9 cellular contexts compared by ENCODE assay signal in the genomic region with DNA sequence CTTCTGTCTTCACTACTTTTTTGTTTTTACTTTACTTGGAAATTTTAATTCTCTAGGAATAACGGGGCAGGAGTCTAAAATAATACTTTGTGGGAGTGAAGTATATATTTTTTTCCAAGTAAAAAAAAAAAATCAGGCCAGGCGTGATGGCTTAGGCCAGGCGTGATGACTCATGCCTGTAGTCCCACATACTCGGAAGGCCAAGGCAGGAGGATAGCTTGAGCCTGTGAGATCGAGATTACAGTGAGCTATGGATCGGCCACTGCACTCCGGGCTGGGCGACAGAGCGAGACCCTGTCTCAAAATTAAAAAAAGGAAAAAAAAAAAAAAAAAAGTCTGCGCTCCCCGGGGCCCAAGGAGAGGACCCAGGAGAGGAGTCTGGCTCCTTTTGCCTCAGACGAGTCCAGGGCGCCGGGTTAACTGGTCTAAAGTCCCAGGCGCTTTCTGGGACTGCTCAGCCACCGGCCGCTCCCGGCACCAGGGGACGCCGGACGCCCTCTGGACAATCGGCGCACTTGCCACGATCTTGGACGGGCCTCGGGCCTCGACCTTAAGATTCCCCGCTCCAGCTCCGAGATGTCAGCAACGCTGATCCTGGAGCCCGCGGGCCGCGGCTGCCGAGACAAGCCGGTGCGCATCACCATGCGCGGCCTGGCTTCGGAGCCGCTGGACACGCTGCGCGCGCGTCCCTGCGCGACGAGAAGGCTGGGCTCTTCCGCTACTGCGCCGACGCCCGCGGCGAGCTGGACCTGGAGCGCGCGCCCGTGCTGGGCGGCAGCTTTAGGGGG. TPM values are rescaled to one million over a fixed set of nuclear protein-coding genes. Genes with fewer than 3 reads are reported as not detected.
A peak's percentile ranks its signal among the peaks of the same experiment; 100 is the strongest.
DNase-seq lines count a peak whose midpoint lies in the region; ATAC-seq lines count a peak whose summit lies in the region.
"Had no signal": no experiment of that assay in that cellular context is flagged by ENCODE, and none has a peak within 500 bp of the region (broad histone marks: within the 10 kb centered on the region; RNA-seq: fewer than 3 reads in every experiment).

No MANE protein-coding gene starts in this region.

- H3K27ac Mint-ChIP-seq in activated T-helper 2 cell treated with anti-CD3 and anti-CD28 coated beads, Interferon-gamma antibody, Interleukin-2, Interleukin-4, amounts not matched to agents 10 μg/mL and 5 μg/mL and 100 μg/mL, durations not matched to agents 14 hours and 24 hours and 36 hours = no peak overlapping the region

- peaks cover 13% of the 10 kb centered on the region for H3K4me1 Mint-ChIP-seq in activated T-helper 2 cell treated with anti-CD3 and anti-CD28 coated beads, Interferon-gamma antibody, Interleukin-2, Interleukin-4, amounts not matched to agents 10 μg/mL and 5 μg/mL and 100 μg/mL, durations not matched to agents 14 hours and 24 hours and 36 hours (ENCODE audit: low read depth)

- no peak overlapping the region for H3K4me3 Mint-ChIP-seq in activated T-helper 2 cell treated with anti-CD3 and anti-CD28 coated beads, Interferon-gamma antibody, Interleukin-2, Interleukin-4, amounts not matched to agents 10 μg/mL and 5 μg/mL and 100 μg/mL, durations not matched to agents 14 hours and 24 hours and 36 hours (ENCODE audit: low read depth)

- peak; percentile 46 for DNase-seq in ELR (ENCODE audit: low read depth)
- DNase-seq in activated T-helper 2 cell treated with anti-CD3 and anti-CD28 coated beads, Interferon-gamma antibody, Interleukin-2, Interleukin-4, amounts not matched to agents 10 μg/mL and 5 μg/mL and 100 μg/mL, durations not matched to agents 14 hours and 24 hours and 36 hours (ENCODE audit: low spot score) = peak; percentile 8
- peak; percentile 56 for DNase-seq in left cardiac atrium
- peak; percentile 7 for DNase-seq in renal cortical epithelial cell (ENCODE audit: low read depth)
- DNase-seq in NOMO-1 treated with dmso at 0.1 percent for 144 hours (lab: John Stamatoyannopoulos, UW; ENCODE audit: unreplicated experiment) = no peak
- no peak for DNase-seq in UCSD-AML1 (lab: John Stamatoyannopoulos, UW; ENCODE audit: unreplicated experiment)
- DNase-seq: activated CD4-positive, alpha-beta T cell treated with anti-CD3 and anti-CD28 coated beads for 48 hours had no signal

- peaks cover 50% of the 10 kb centered on the region for H3K9me3 Mint-ChIP-seq in activated T-helper 2 cell treated with anti-CD3 and anti-CD28 coated beads, Interferon-gamma antibody, Interleukin-2, Interleukin-4, amounts not matched to agents 10 μg/mL and 5 μg/mL and 100 μg/mL, durations not matched to agents 14 hours and 24 hours and 36 hours

- H3K36me3 Mint-ChIP-seq in activated T-helper 2 cell treated with anti-CD3 and anti-CD28 coated beads, Interferon-gamma antibody, Interleukin-2, Interleukin-4, amounts not matched to agents 10 μg/mL and 5 μg/mL and 100 μg/mL, durations not matched to agents 14 hours and 24 hours and 36 hours (ENCODE audit: low read depth) = peaks cover 36% of the 10 kb centered on the region

- intact Hi-C loops in activated T-helper 2 cell treated with anti-CD3 and anti-CD28 coated beads, Interferon-gamma antibody, Interleukin-2, Interleukin-4, amounts not matched to agents 10 μg/mL and 5 μg/mL and 100 μg/mL, durations not matched to agents 14 hours and 24 hours and 36 hours (cut with micrococcal nuclease) = no loop called here
- intact Hi-C loops in left cardiac atrium (cut with DNase I) = loop anchor here in 1 of 2 donors (5.0 kb wide), 1 partner anchor 66 kb away; a partner anchor contains a TSS

- ATAC-seq in left cardiac atrium (peak; percentile 45 to 75), GM18520 (IDR thresholded peaks at IDR 0.05; ENCODE audit: unreplicated experiment) (no peak), GM18909 (IDR thresholded peaks at IDR 0.05; ENCODE audit: poor library complexity, unreplicated experiment) (no peak)

- H3K27me3 Mint-ChIP-seq in activated T-helper 2 cell treated with anti-CD3 and anti-CD28 coated beads, Interferon-gamma antibody, Interleukin-2, Interleukin-4, amounts not matched to agents 10 μg/mL and 5 μg/mL and 100 μg/mL, durations not matched to agents 14 hours and 24 hours and 36 hours (ENCODE audit: low read depth) = peaks cover 12% of the 10 kb centered on the region

RNA-seq across cellular contexts. Expression of a gene that starts 2.7 kb away (rescaled TPM):
- 5.1 and 5.8 TPM in 2 replicates for total RNA-seq in activated T-helper 2 cell treated with anti-CD3 and anti-CD28 coated beads, Interferon-gamma antibody, Interleukin-2, Interleukin-4, amounts not matched to agents 10 μg/mL and 5 μg/mL and 100 μg/mL, durations not matched to agents 14 hours and 24 hours and 36 hours
- total RNA-seq in left cardiac atrium = 1 to 10 TPM; 3.8 to 4.7 TPM
- total RNA-seq in renal cortical epithelial cell = 3.3 and 8.9 TPM in 2 replicates

RNA-seq across cellular contexts. Expression of a gene that starts 42.2 kb away (rescaled TPM):
- 2.0 and 2.4 TPM in 2 replicates for total RNA-seq in activated T-helper 2 cell treated with anti-CD3 and anti-CD28 coated beads, Interferon-gamma antibody, Interleukin-2, Interleukin-4, amounts not matched to agents 10 μg/mL and 5 μg/mL and 100 μg/mL, durations not matched to agents 14 hours and 24 hours and 36 hours
- total RNA-seq in left cardiac atrium (1 to 10 TPM; 2.9 to 3.3 TPM), renal cortical epithelial cell (2.1 and 5.5 TPM in 2 replicates)

Comparison
In these comparisons a context has a peak if more than half of its experiments do, and no peak if none do; other contexts are left out.
1. DNase-seq: peak in ELR (single experiment), activated T-helper 2 cell treated with anti-CD3 and anti-CD28 coated beads, Interferon-gamma antibody, Interleukin-2, Interleukin-4, amounts not matched to agents 10 μg/mL and 5 μg/mL and 100 μg/mL, durations not matched to agents 14 hours and 24 hours and 36 hours (single experiment), left cardiac atrium (single experiment) and renal cortical epithelial cell (single experiment); none in NOMO-1 treated with dmso at 0.1 percent for 144 hours (single experiment) and UCSD-AML1 (single experiment).
2. ATAC-seq: peak in left cardiac atrium (2 of 2); none in GM18520 (single experiment) and GM18909 (single experiment).